Comparison of ENCODE assay signal across 8 cellular contexts in genomic region chr16:56609463-56609921, GRCh38. TPM values are rescaled to one million over a fixed set of nuclear protein-coding genes. Genes with fewer than 3 reads are reported as not detected.
DNase-seq lines count a peak whose midpoint lies in the region; ATAC-seq and TF ChIP-seq lines count a peak whose summit lies in the region.

No MANE protein-coding gene starts in this region.

- no peaks in the 10 kb centered on the region for H3K36me3 Mint-ChIP-seq in activated B cell treated with CpG ODN at 0.5 μM for 24 hours (ENCODE audit: low read depth)
- H3K36me3 Mint-ChIP-seq in central memory CD8-positive, alpha-beta T cell (ENCODE audit: insufficient read depth): peaks cover 5% of the 10 kb centered on the region

- no peaks in the 10 kb centered on the region for H3K27me3 Mint-ChIP-seq in activated B cell treated with CpG ODN at 0.5 μM for 24 hours
- no peaks in the 10 kb centered on the region for H3K27me3 Mint-ChIP-seq in central memory CD8-positive, alpha-beta T cell

- intact Hi-C loops in activated B cell treated with CpG ODN at 0.5 μM for 24 hours (cut with micrococcal nuclease): loop anchor here (1.0 to 10.0 kb wide), 5 partner anchors 21 to 1518 kb away; partner anchors contain the start of genes AMFR, CCDC102A and CFAP20

- ATAC-seq in GM21786 (IDR thresholded peaks at IDR 0.05; ENCODE audit: unreplicated experiment): peak; percentile 54
- peak; percentile 49 for ATAC-seq in activated B cell treated with CpG ODN at 0.5 μM for 24 hours (ENCODE audit: low read depth)
- peak; percentile 57 for ATAC-seq in central memory CD8-positive, alpha-beta T cell (replicated peaks; ENCODE audit: extremely low read depth, poor library complexity, severe bottlenecking)
- ATAC-seq in lung (ENCODE audit: insufficient read depth, low FRiP score): no peak
- no peak for ATAC-seq in HG03108 (IDR thresholded peaks at IDR 0.05; ENCODE audit: unreplicated experiment)

- CTCF ChIA-PET in activated B cell treated with CpG ODN at 0.5 μM for 24 hours (lab: Charles Lee): interaction anchor here (1.3 kb wide), 1 partner anchor 34 kb away, joined by 4 read pairs; no protein-coding TSS in a partner anchor

- H3K4me1 Mint-ChIP-seq in activated B cell treated with CpG ODN at 0.5 μM for 24 hours: peaks cover 36% of the 10 kb centered on the region
- peaks cover 51% of the 10 kb centered on the region for H3K4me1 Mint-ChIP-seq in central memory CD8-positive, alpha-beta T cell

- H3K9me3 Mint-ChIP-seq in activated B cell treated with CpG ODN at 0.5 μM for 24 hours: peaks cover 3% of the 10 kb centered on the region
- no peaks in the 10 kb centered on the region for H3K9me3 Mint-ChIP-seq in central memory CD8-positive, alpha-beta T cell

- TF ChIP-seq CTCF in activated B cell treated with CpG ODN at 0.5 μM for 24 hours (IDR thresholded peaks at IDR 0.05) (no peak), lung (IDR thresholded peaks at IDR 0.05; ENCODE audit: control extremely low read depth, extremely low read depth) (no peak)

- H3K27ac Mint-ChIP-seq in activated B cell treated with CpG ODN at 0.5 μM for 24 hours: peak overlapping the region; percentile 87
- peak overlapping the region; percentile 91 for H3K27ac Mint-ChIP-seq in central memory CD8-positive, alpha-beta T cell (ENCODE audit: low read depth)

- H3K27ac ChIP-seq in lung (ENCODE audit: low read depth in 1 of 2, low read length in 1 of 2): peak overlapping the region; percentile 88 to 91

- 0 to 1% methylated on average over 6 of the region's 6 CpGs for WGBS in lung, 2 donors

- H3K27me3 ChIP-seq in lung (ENCODE audit: control insufficient read depth, insufficient read depth): no peaks in the 10 kb centered on the region

- no peaks in the 10 kb centered on the region for H3K36me3 ChIP-seq in lung (ENCODE audit: control insufficient read depth in 2 of 2, insufficient read depth in 2 of 2, low read length in 2 of 2)

- peak overlapping the region; percentile 93 for H3K4me3 Mint-ChIP-seq in activated B cell treated with CpG ODN at 0.5 μM for 24 hours
- peak overlapping the region; percentile 98 for H3K4me3 Mint-ChIP-seq in central memory CD8-positive, alpha-beta T cell

- DNase-seq in Daoy (ENCODE audit: low read depth): peak; percentile 83
- peak; percentile 97 for DNase-seq in MV-4-11 (lab: John Stamatoyannopoulos, UW)
- DNase-seq in activated B cell treated with CpG ODN at 0.5 μM for 24 hours: no peak
- peak in 1 of 2 donors; percentile 59 for DNase-seq in central memory CD8-positive, alpha-beta T cell (ENCODE audit: low spot score in 2 of 2)
- peak; percentile 83 for DNase-seq in lung (ENCODE audit: low spot score)
- DNase-seq in stimulated activated CD8-positive, alpha-beta memory T cell treated with anti-CD3 and anti-CD28 coated beads, Interleukin-15, amount 100 ng/mL, for 48 hours (ENCODE audit: low read depth in 2 of 2): peak; percentile 48 to 63

- POLR2A ChIA-PET in activated B cell treated with CpG ODN at 0.5 μM for 24 hours (lab: Charles Lee): interaction anchor here (0.9 to 1.7 kb wide), 4 partner anchors 21 to 73 kb away, joined by 3 to 9 read pairs (median 5); partner anchors contain the start of genes MT1F and MT1X

- H3K9me3 ChIP-seq in lung (ENCODE audit: control insufficient read depth in 2 of 2, insufficient read depth in 1 of 2, low read length in 1 of 2): no peaks in the 10 kb centered on the region

- peaks cover 9 to 31% of the 10 kb centered on the region in 2 donors for H3K4me1 ChIP-seq in lung (ENCODE audit: control insufficient read depth in 2 of 2, insufficient read depth in 2 of 2, low read length in 2 of 2)

- H3K4me3 ChIP-seq in lung: peak overlapping the region; percentile 78

RNA-seq across cellular contexts. Expression of gene MT2A, which starts 1.1 kb away (rescaled TPM):
- 207 and 248 TPM in 2 replicates for total RNA-seq in Daoy (2014; rRNA removed; shearing (Covaris generic))
- total RNA-seq in activated B cell treated with CpG ODN at 0.5 μM for 24 hours: 72.7 and 77.4 TPM in 2 replicates
- total RNA-seq in lung: 100 to 1,000 TPM in 1 of 2 donors, 10 to 100 TPM in 1; 17.6 to 521 TPM
- polyA plus RNA-seq in lung: 1,000 to 10,000 TPM in 1 of 2 donors, 100 to 1,000 TPM in 1; 903 to 1,104 TPM

RNA-seq across cellular contexts. Expression of gene MT1E, which starts 16.1 kb away (rescaled TPM):
- total RNA-seq in Daoy (2014; rRNA removed; shearing (Covaris generic)): 248 and 365 TPM in 2 replicates
- total RNA-seq in activated B cell treated with CpG ODN at 0.5 μM for 24 hours: 2.8 and 4.2 TPM in 2 replicates
- 100 to 1,000 TPM in 1 of 2 donors, 10 to 100 TPM in 1; 22.1 to 251 TPM for total RNA-seq in lung
- 100 to 1,000 TPM in 1 of 2 donors, 10 to 100 TPM in 1; 66.9 to 746 TPM for polyA plus RNA-seq in lung

RNA-seq across cellular contexts. Expression of gene MT3, which starts 20.2 kb away (rescaled TPM):
- total RNA-seq in Daoy (2014; rRNA removed; shearing (Covaris generic)): not detected in 2 replicates
- total RNA-seq in activated B cell treated with CpG ODN at 0.5 μM for 24 hours (not detected in 2 replicates), lung (not detected)
- 1 to 10 TPM; 1.3 to 4.4 TPM for polyA plus RNA-seq in lung

RNA-seq across cellular contexts. Expression of gene MT1M, which starts 23.0 kb away (rescaled TPM):
- 0.74 and 7.4 TPM in 2 replicates for total RNA-seq in Daoy (2014; rRNA removed; shearing (Covaris generic))
- total RNA-seq in activated B cell treated with CpG ODN at 0.5 μM for 24 hours (not detected in 2 replicates), lung (10 to 100 TPM in 1 of 2 donors, under 1 TPM in 1; 0.88 to 51.9 TPM)
- 100 to 1,000 TPM in 1 of 2 donors, 10 to 100 TPM in 1; 35.2 to 251 TPM for polyA plus RNA-seq in lung

RNA-seq across cellular contexts. Expression of gene MT1A, which starts 29.0 kb away (rescaled TPM):
- total RNA-seq in Daoy (2014; rRNA removed; shearing (Covaris generic)): not detected in 2 replicates
- total RNA-seq in activated B cell treated with CpG ODN at 0.5 μM for 24 hours (not detected in 2 replicates), lung (10 to 100 TPM in 1 of 2 donors, 1 to 10 TPM in 1; 1.1 to 36.2 TPM)
- polyA plus RNA-seq in lung: 100 to 1,000 TPM in 1 of 2 donors, 10 to 100 TPM in 1; 66.7 to 438 TPM

Comparison
In these comparisons a context has a peak if more than half of its experiments do, and no peak if none do; other contexts are left out.
1. ATAC-seq: peak in GM21786 (single experiment), activated B cell treated with CpG ODN at 0.5 μM for 24 hours (single experiment) and central memory CD8-positive, alpha-beta T cell (single experiment); none in lung (single experiment) and HG03108 (single experiment).